1 cellular context compared by ENCODE assay signal in genomic region chr7:69832356-69832755, GRCh38.
TF ChIP-seq lines count a peak whose summit lies in the region.

No MANE protein-coding gene starts in this region.

TF ChIP-seq in GM23338, 12 proteins besides CTCF, POLR2A, EP300 and RAD21 (continued from another document):
- TF ChIP-seq REST (IDR thresholded peaks at IDR 0.05; ENCODE audit: unreplicated experiment), result no peak
- TF ChIP-seq ZNF331 (CRISPR knock-in tag; IDR thresholded peaks at IDR 0.05; ENCODE audit: low read depth), result no peak
- TF ChIP-seq EZH2 (IDR thresholded peaks at IDR 0.05; ENCODE audit: low read depth, unreplicated experiment), result no peak
- no peak for TF ChIP-seq POLR2AphosphoS5 (IDR thresholded peaks at IDR 0.05; ENCODE audit: low read depth)
- no peak for TF ChIP-seq NANOG (IDR thresholded peaks at IDR 0.05; ENCODE audit: borderline replicate concordance)
- no peak for TF ChIP-seq CREB1 (CRISPR knock-in tag; IDR thresholded peaks at IDR 0.05; ENCODE audit: low read depth)
- TF ChIP-seq ETS1 (IDR thresholded peaks at IDR 0.05), result no peak
- TF ChIP-seq JUNB (IDR thresholded peaks at IDR 0.05; ENCODE audit: unreplicated experiment), result no peak
- no peak for TF ChIP-seq EZH2phosphoT487 (IDR thresholded peaks at IDR 0.05; ENCODE audit: unreplicated experiment)
